ENCODE assay signal across 15 cellular contexts in the genomic region with DNA sequence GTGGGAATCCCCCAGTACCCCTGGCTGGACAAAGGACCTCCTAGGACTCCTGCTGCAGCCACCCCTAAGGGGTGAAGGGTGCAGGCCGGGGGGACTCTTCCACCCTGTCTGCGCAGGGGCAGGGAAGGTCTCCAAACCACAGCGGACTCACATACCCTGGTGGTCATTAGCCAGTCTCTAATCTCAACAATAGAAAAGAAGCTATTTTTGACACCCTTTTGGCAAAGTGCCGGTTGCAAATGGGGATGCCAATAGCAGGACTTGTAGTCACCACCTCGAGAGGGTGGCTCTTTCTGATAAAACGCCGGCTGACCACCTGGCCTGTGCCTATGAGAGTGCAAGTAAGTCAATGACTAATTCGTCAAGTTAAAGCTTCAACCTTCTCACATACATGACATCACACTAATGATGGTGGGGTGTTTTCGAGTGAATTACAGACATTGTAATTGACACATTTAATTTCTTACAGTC. TPM values are rescaled to one million over a fixed set of nuclear protein-coding genes. Genes with fewer than 3 reads are reported as not detected.
DNase-seq lines count a peak whose midpoint lies in the region; ATAC-seq lines count a peak whose summit lies in the region.
"Had no signal": no experiment of that assay in that cellular context is flagged by ENCODE, and none has a peak within 500 bp of the region (broad histone marks: within the 10 kb centered on the region; RNA-seq: fewer than 3 reads in every experiment).

No MANE protein-coding gene starts in this region.

- H3K27me3 ChIP-seq in MG63 = no peaks in the 10 kb centered on the region
- H3K27me3 ChIP-seq: Peyer's patch, vagina had no signal

- H3K4me3 ChIP-seq in MG63 = no peak overlapping the region
- H3K4me3 ChIP-seq: GM12878, Peyer's patch, vagina had no signal

- no peaks in the 10 kb centered on the region for H3K36me3 ChIP-seq in MG63
- H3K36me3 ChIP-seq: Peyer's patch, vagina had no signal

- DNase-seq in Daoy (ENCODE audit: low read depth) (peak; percentile 94), MG63 (peak; percentile 76), cerebellum (ENCODE audit: low spot score) (peak; percentile 24), myocyte (ENCODE audit: low read depth) (peak; percentile 74), NOMO-1 treated with dmso at 0.1 percent for 144 hours (lab: John Stamatoyannopoulos, UW; ENCODE audit: unreplicated experiment) (no peak), NCI-H2196 treated with DMSO at 0.1 percent for 48 hours (lab: John Stamatoyannopoulos, UW; ENCODE audit: unreplicated experiment) (no peak)
- DNase-seq: activated CD8-positive, alpha-beta memory T cell treated with anti-CD3 and anti-CD28 coated beads, Interleukin-2, amount 50 U/mL, for 4 hours; activated naive CD4-positive, alpha-beta T cell treated with anti-CD3 and anti-CD28 coated beads, Interleukin-2, amount 50 U/mL, for 16 hours; endodermal cell; head of caudate nucleus; Peyer's patch; T-helper 17 cell had no signal

- H3K9me3 ChIP-seq in MG63 = no peaks in the 10 kb centered on the region
- H3K9me3 ChIP-seq: Peyer's patch, vagina had no signal

- ATAC-seq in HG03442 (IDR thresholded peaks at IDR 0.05; ENCODE audit: unreplicated experiment) = no peak
- ATAC-seq: GM12878, T-helper 17 cell had no signal

RNA-seq across cellular contexts. Expression of a gene that starts 23.0 kb away (rescaled TPM):
- total RNA-seq in Daoy (2014; rRNA removed; shearing (Covaris generic)) = 1.0 and 1.7 TPM in 2 replicates
- total RNA-seq in MG63 (2014; rRNA removed; shearing (Covaris generic); ENCODE audit: low replicate concordance) = not detected in 2 replicates
- under 0.01 TPM for total RNA-seq in cerebellum
- total RNA-seq in myocyte = 0.10 TPM in 1 of 2 replicates, not detected in the other
- polyA plus RNA-seq in myocyte (2012) = 1.3 TPM

Comparison
In these comparisons a context has a peak if more than half of its experiments do, and no peak if none do; other contexts are left out.
1. DNase-seq: peak in Daoy (single experiment), MG63 (single experiment), cerebellum (single experiment) and myocyte (single experiment); none in NOMO-1 treated with dmso at 0.1 percent for 144 hours (single experiment) and NCI-H2196 treated with DMSO at 0.1 percent for 48 hours (single experiment).